27 cellular contexts compared by ENCODE assay signal in genomic region chr4:163072222-163072621, GRCh38.
DNase-seq lines count a peak whose midpoint lies in the region; ATAC-seq, FAIRE-seq and TF ChIP-seq lines count a peak whose summit lies in the region.
"Had no signal": no experiment of that assay in that cellular context is flagged by ENCODE, and none has a peak within 500 bp of the region (broad histone marks: within the 10 kb centered on the region; RNA-seq: fewer than 3 reads in every experiment).

No MANE protein-coding gene starts in this region.

- H3K27me3 ChIP-seq in brain microvascular endothelial cell (replicated peaks) (no peaks in the 10 kb centered on the region), HepG2 (ENCODE audit: control insufficient read depth in 1 of 2, insufficient read depth in 2 of 2, low read length in 2 of 2) (no peaks in the 10 kb centered on the region)
- H3K27me3 ChIP-seq in CD8-positive, alpha-beta memory T cell (ENCODE audit: insufficient read depth, low read length, poor library complexity, severe bottlenecking): no peaks in the 10 kb centered on the region
- H3K27me3 ChIP-seq: BLaER1 had no signal

- H4K20me1 ChIP-seq in HepG2 (ENCODE audit: insufficient read depth, low read length): no peaks in the 10 kb centered on the region
- H4K20me1 ChIP-seq: BLaER1 had no signal

- TF ChIP-seq CTCF in brain microvascular endothelial cell (IDR thresholded peaks at IDR 0.05; ENCODE audit: low read depth, low read length, missing control alignments) (no peak), HepG2 (CRISPR knock-in tag; IDR thresholded peaks at IDR 0.05) (no peak)

- H3K9me3 Mint-ChIP-seq in CD8-positive, alpha-beta memory T cell: peaks cover 0 to 2% (median 0%) of the 10 kb centered on the region in 5 donors
- H3K9me3 Mint-ChIP-seq: CD4-positive, alpha-beta T cell had no signal

- H3K36me3 Mint-ChIP-seq in CD8-positive, alpha-beta memory T cell: no peaks in the 10 kb centered on the region

- 28% methylated on average over 4 of the region's 4 CpGs for WGBS in HepG2 (ENCODE audit: low lambda C conversion rate)

- no peak overlapping the region for H3K4me3 Mint-ChIP-seq in CD8-positive, alpha-beta memory T cell
- H3K4me3 Mint-ChIP-seq: CD4-positive, alpha-beta T cell had no signal

- no peak overlapping the region for H3K4me3 ChIP-seq in brain microvascular endothelial cell (ENCODE audit: low read depth, low read length)
- no peak overlapping the region for H3K4me3 ChIP-seq in HepG2 (replicated peaks in 1 of 3; ENCODE audit: insufficient read depth in 1 of 3, low read depth in 2 of 3, low read length in 3 of 3)
- H3K4me3 ChIP-seq in CD8-positive, alpha-beta memory T cell (ENCODE audit: low read length): no peak overlapping the region
- H3K4me3 ChIP-seq: BLaER1 had no signal

- no peak overlapping the region for H3K27ac ChIP-seq in brain microvascular endothelial cell
- H3K27ac ChIP-seq in HepG2 (ENCODE audit: extremely low read length, insufficient read depth, low read length): no peak overlapping the region
- H3K27ac ChIP-seq in CD8-positive, alpha-beta memory T cell (ENCODE audit: low read depth, low read length): no peak overlapping the region
- H3K27ac ChIP-seq: BLaER1, HL-60, KMS-11 had no signal

- ATAC-seq in HepG2: no peak
- ATAC-seq: SK-N-SH treated with all-trans-retinoic acid at 6 μM for 48 hours had no signal

- H3K79me2 ChIP-seq in HepG2 (ENCODE audit: insufficient read depth, low read length): no peaks in the 10 kb centered on the region

- no peaks in the 10 kb centered on the region for H3K4me1 Mint-ChIP-seq in CD8-positive, alpha-beta memory T cell

- no peaks in the 10 kb centered on the region for H3K4me1 ChIP-seq in HepG2 (ENCODE audit: insufficient read depth, low read length)
- no peaks in the 10 kb centered on the region for H3K4me1 ChIP-seq in CD8-positive, alpha-beta memory T cell (ENCODE audit: insufficient read depth, low read length)
- H3K4me1 ChIP-seq: BLaER1 had no signal

- FAIRE-seq in HepG2 (lab: Jason Lieb, UNC): no peak
- FAIRE-seq: G401.6, GM18507, HTR-8/SVneo had no signal

- DNase-seq in EL (peak; percentile 25), M059J (ENCODE audit: low read depth) (peak; percentile 46), brain microvascular endothelial cell (peak; percentile 9), iris pigment epithelial cell (ENCODE audit: low read depth) (peak; percentile 62), NOMO-1 treated with dmso at 0.1 percent for 144 hours (lab: John Stamatoyannopoulos, UW; ENCODE audit: unreplicated experiment) (no peak), HepG2 (ENCODE audit: low spot score) (no peak)
- no peak for DNase-seq in CD8-positive, alpha-beta memory T cell
- DNase-seq: Caco-2; CD4-positive, alpha-beta T cell; DMS 273 treated with DMSO at 0.1 percent for 48 hours; DMS79 treated with DMSO at 0.1 percent for 48 hours; H7; IMR-90; MV-4-11; NCI-H1105 treated with DMSO at 0.1 percent for 48 hours; NCI-H2029 treated with DMSO at 0.1 percent for 48 hours; NCI-H226; NCI-H510A treated with DMSO at 0.1 percent for 48 hours; NCI-H748 treated with DMSO at 0.1 percent for 48 hours; SHP77 treated with DMSO at 0.1 percent for 48 hours had no signal

- no peak for TF ChIP-seq POLR2A in HepG2 (IDR thresholded peaks at IDR 0.05; ENCODE audit: insufficient read depth in 1 of 2, low read depth in 2 of 2, low read length in 2 of 2)

- POLR2A ChIA-PET in HepG2 (lab: Yijun Ruan, JAX): no interaction called here
- POLR2A ChIA-PET in CD8-positive, alpha-beta memory T cell (lab: Charles Lee): no interaction called here

- in situ Hi-C loops in brain microvascular endothelial cell (cut with HindIII; ENCODE audit: low pct_ligation_motif_present, low sequenced_read_pairs) (no loop called here), HepG2 (cut with HindIII; ENCODE audit: extremely low pct_ligation_motif_present, low pct_unique_long_range_greater_than_20kb) (no loop called here)

- H3K4me2 ChIP-seq in HepG2 (ENCODE audit: low read depth, low read length): no peak overlapping the region
- H3K4me2 ChIP-seq: BLaER1, KMS-11 had no signal

- H3K36me3 ChIP-seq in brain microvascular endothelial cell (replicated peaks): no peaks in the 10 kb centered on the region
- no peaks in the 10 kb centered on the region for H3K36me3 ChIP-seq in HepG2 (replicated peaks in 1 of 2; ENCODE audit: control insufficient read depth in 1 of 2, insufficient read depth in 2 of 2, low read length in 2 of 2)
- no peaks in the 10 kb centered on the region for H3K36me3 ChIP-seq in CD8-positive, alpha-beta memory T cell (ENCODE audit: insufficient read depth, low read length)
- H3K36me3 ChIP-seq: BLaER1 had no signal

- TF ChIP-seq EP300 in HepG2 (IDR thresholded peaks at IDR 0.05; ENCODE audit: low read depth in 2 of 2, low read length in 2 of 2) (no peak), HepG2 (CRISPR knock-in tag; IDR thresholded peaks at IDR 0.05; ENCODE audit: borderline replicate concordance) (no peak)

- no peak overlapping the region for H2AFZ ChIP-seq in HepG2 (ENCODE audit: low read length)

- peaks cover 0 to 3% of the 10 kb centered on the region in 2 donors for H3K27me3 Mint-ChIP-seq in CD8-positive, alpha-beta memory T cell

- no TSS peak for BruUV-seq in HepG2 (replicated peaks; lab: Mats Ljungman, UMichigan)

- intact Hi-C loops in HepG2 (cut with micrococcal nuclease; ENCODE audit: unreplicated experiment): no loop called here

- no peak for TF ChIP-seq RAD21 in HepG2 (CRISPR knock-in tag; IDR thresholded peaks at IDR 0.05)

- no peak overlapping the region for H3K9ac ChIP-seq in HepG2 (ENCODE audit: insufficient read depth, low read depth, low read length)
- H3K9ac ChIP-seq: BLaER1, KMS-11 had no signal

- CTCF ChIA-PET in HepG2 (lab: Yijun Ruan, JAX; ENCODE audit: low intra/inter-chr PET ratio, low total read pairs): no interaction called here
- CTCF ChIA-PET in CD8-positive, alpha-beta memory T cell (lab: Charles Lee): no interaction called here

- H3K27ac Mint-ChIP-seq in CD8-positive, alpha-beta memory T cell: no peak overlapping the region
- H3K27ac Mint-ChIP-seq: CD4-positive, alpha-beta T cell had no signal

- no peaks in the 10 kb centered on the region for H3K9me3 ChIP-seq in HepG2 (ENCODE audit: low read length)
- H3K9me3 ChIP-seq in CD8-positive, alpha-beta memory T cell (ENCODE audit: low read length): no peaks in the 10 kb centered on the region
- H3K9me3 ChIP-seq: BLaER1, Caco-2 had no signal

TF ChIP-seq in HepG2, 621 proteins besides CTCF, POLR2A, EP300 and RAD21 (continues in another document):
- TF ChIP-seq ZFP36 (IDR thresholded peaks at IDR 0.05; ENCODE audit: borderline replicate concordance, low read depth, low read length, partially characterized antibody) (no peak), SSRP1 (CRISPR knock-in tag; IDR thresholded peaks at IDR 0.05) (no peak), TBP (CRISPR knock-in tag; IDR thresholded peaks at IDR 0.05) (no peak), RFXANK (CRISPR knock-in tag; IDR thresholded peaks at IDR 0.05) (no peak), ZNF503 (CRISPR knock-in tag; IDR thresholded peaks at IDR 0.05) (no peak), TEAD3 (CRISPR knock-in tag; optimal IDR thresholded peaks at IDR 0.05; ENCODE audit: borderline replicate concordance) (no peak)
- TF ChIP-seq, protein P1, sequence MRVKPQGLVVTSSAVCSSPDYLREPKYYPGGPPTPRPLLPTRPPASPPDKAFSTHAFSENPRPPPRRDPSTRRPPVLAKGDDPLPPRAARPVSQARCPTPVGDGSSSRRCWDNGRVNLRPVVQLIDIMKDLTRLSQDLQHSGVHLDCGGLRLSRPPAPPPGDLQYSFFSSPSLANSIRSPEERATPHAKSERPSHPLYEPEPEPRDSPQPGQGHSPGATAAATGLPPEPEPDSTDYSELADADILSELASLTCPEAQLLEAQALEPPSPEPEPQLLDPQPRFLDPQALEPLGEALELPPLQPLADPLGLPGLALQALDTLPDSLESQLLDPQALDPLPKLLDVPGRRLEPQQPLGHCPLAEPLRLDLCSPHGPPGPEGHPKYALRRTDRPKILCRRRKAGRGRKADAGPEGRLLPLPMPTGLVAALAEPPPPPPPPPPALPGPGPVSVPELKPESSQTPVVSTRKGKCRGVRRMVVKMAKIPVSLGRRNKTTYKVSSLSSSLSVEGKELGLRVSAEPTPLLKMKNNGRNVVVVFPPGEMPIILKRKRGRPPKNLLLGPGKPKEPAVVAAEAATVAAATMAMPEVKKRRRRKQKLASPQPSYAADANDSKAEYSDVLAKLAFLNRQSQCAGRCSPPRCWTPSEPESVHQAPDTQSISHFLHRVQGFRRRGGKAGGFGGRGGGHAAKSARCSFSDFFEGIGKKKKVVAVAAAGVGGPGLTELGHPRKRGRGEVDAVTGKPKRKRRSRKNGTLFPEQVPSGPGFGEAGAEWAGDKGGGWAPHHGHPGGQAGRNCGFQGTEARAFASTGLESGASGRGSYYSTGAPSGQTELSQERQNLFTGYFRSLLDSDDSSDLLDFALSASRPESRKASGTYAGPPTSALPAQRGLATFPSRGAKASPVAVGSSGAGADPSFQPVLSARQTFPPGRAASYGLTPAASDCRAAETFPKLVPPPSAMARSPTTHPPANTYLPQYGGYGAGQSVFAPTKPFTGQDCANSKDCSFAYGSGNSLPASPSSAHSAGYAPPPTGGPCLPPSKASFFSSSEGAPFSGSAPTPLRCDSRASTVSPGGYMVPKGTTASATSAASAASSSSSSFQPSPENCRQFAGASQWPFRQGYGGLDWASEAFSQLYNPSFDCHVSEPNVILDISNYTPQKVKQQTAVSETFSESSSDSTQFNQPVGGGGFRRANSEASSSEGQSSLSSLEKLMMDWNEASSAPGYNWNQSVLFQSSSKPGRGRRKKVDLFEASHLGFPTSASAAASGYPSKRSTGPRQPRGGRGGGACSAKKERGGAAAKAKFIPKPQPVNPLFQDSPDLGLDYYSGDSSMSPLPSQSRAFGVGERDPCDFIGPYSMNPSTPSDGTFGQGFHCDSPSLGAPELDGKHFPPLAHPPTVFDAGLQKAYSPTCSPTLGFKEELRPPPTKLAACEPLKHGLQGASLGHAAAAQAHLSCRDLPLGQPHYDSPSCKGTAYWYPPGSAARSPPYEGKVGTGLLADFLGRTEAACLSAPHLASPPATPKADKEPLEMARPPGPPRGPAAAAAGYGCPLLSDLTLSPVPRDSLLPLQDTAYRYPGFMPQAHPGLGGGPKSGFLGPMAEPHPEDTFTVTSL (CRISPR knock-in tag; IDR thresholded peaks at IDR 0.05; ENCODE audit: borderline replicate concordance): no peak

Comparison
In these comparisons a context has a peak if more than half of its experiments do, and no peak if none do; other contexts are left out.
1. DNase-seq: peak in EL (single experiment), M059J (single experiment), brain microvascular endothelial cell (single experiment) and iris pigment epithelial cell (single experiment); none in NOMO-1 treated with dmso at 0.1 percent for 144 hours (single experiment), HepG2 (single experiment) and CD8-positive, alpha-beta memory T cell (0 of 5).